Comparison of ENCODE assay signal across 14 cellular contexts in genomic region chr6:35490821-35491557, GRCh38. TPM values are rescaled to one million over a fixed set of nuclear protein-coding genes. Genes with fewer than 3 reads are reported as not detected.
A peak's percentile ranks its signal among the peaks of the same experiment; 100 is the strongest.
DNase-seq lines count a peak whose midpoint lies in the region; ATAC-seq and TF ChIP-seq lines count a peak whose summit lies in the region.
"Had no signal": no experiment of that assay in that cellular context is flagged by ENCODE, and none has a peak within 500 bp of the region (broad histone marks: within the 10 kb centered on the region; RNA-seq: fewer than 3 reads in every experiment).

No MANE protein-coding gene starts in this region.

- peak overlapping the region; percentile 92 for H3K27ac Mint-ChIP-seq in osteocyte (ENCODE audit: unreplicated experiment)

- H3K36me3 ChIP-seq in heart left ventricle (no peaks in the 10 kb centered on the region), gastroesophageal sphincter (no peaks in the 10 kb centered on the region), aorta (ENCODE audit: control insufficient read depth in 1 of 2, insufficient read depth in 2 of 2, low read length in 1 of 2) (no peaks in the 10 kb centered on the region)

- H3K4me1 Mint-ChIP-seq in osteocyte (ENCODE audit: unreplicated experiment): peaks cover 82% of the 10 kb centered on the region

- peak overlapping the region; percentile 59 for H3K4me3 Mint-ChIP-seq in osteocyte (ENCODE audit: unreplicated experiment)

- no peaks in the 10 kb centered on the region for H3K9me3 Mint-ChIP-seq in osteocyte (ENCODE audit: unreplicated experiment)

- H3K27me3 ChIP-seq in heart left ventricle: peaks cover 0 to 19% (median 0%) of the 10 kb centered on the region in 9 donors
- no peaks in the 10 kb centered on the region for H3K27me3 ChIP-seq in gastroesophageal sphincter
- H3K27me3 ChIP-seq in aorta (ENCODE audit: control insufficient read depth in 1 of 2, insufficient read depth in 2 of 2, low read length in 1 of 2): no peaks in the 10 kb centered on the region

- WGBS in heart left ventricle, 4 donors: 34 to 50% (median 37%) methylated on average over 8 of the region's 8 CpGs
- 15 to 31% methylated on average over 4 to 6 of the region's 8 CpGs for WGBS in gastroesophageal sphincter (ENCODE audit: low coverage in 1 of 2), 2 donors
- WGBS in aorta, 2 donors: 19 to 31% methylated on average over 8 of the region's 8 CpGs

- H3K36me3 Mint-ChIP-seq in osteocyte (ENCODE audit: unreplicated experiment): no peaks in the 10 kb centered on the region

- intact Hi-C loops in heart left ventricle (cut with DNase I) (no loop called here), Right ventricle myocardium inferior (cut with DNase I) (no loop called here), aorta (cut with DNase I) (no loop called here)

- H3K4me3 ChIP-seq in heart left ventricle (peak overlapping the region in 7 of 12 donors; percentile 26 to 49 (median 46)), gastroesophageal sphincter (peak overlapping the region; percentile 3 to 96), aorta (ENCODE audit: low read length in 2 of 2) (no peak overlapping the region)

- no peak for DNase-seq in heart left ventricle
- no peak for DNase-seq in Right ventricle myocardium inferior (ENCODE audit: missing footprints)
- no peak for DNase-seq in osteocyte (ENCODE audit: extremely low spot score, unreplicated experiment)
- no peak for DNase-seq in aorta
- no peak for DNase-seq in cerebellar cortex (ENCODE audit: low spot score)
- DNase-seq in GM13977 (ENCODE audit: low spot score): no peak
- no peak for DNase-seq in activated CD4-positive, alpha-beta T cell treated with anti-CD3 and anti-CD28 coated beads, Interleukin-2, amount 50 U/mL, for 48 hours
- DNase-seq: ACHN; activated CD4-positive, alpha-beta T cell treated with anti-CD3 and anti-CD28 coated beads, Interleukin-2, amount 50 U/mL, for 4 hours; activated naive CD4-positive, alpha-beta T cell treated with Interleukin-2 at 50 U/mL for 16 hours; occipital lobe had no signal

- H3K4me1 ChIP-seq in heart left ventricle (peaks cover 0 to 92% (median 60%) of the 10 kb centered on the region in 12 donors), gastroesophageal sphincter (peaks cover 2 to 100% (median 71%) of the 10 kb centered on the region in 3 donors), aorta (ENCODE audit: control insufficient read depth in 1 of 2, insufficient read depth in 2 of 2, low read length in 2 of 2) (no peaks in the 10 kb centered on the region)

- ATAC-seq in heart left ventricle (peak in 1 of 4 donors; percentile 3), Right ventricle myocardium inferior (no peak), gastroesophageal sphincter (no peak), aorta (ENCODE audit: low FRiP score) (no peak)

- no peaks in the 10 kb centered on the region for H3K27me3 Mint-ChIP-seq in osteocyte (ENCODE audit: unreplicated experiment)

- no peak for TF ChIP-seq POLR2A in heart left ventricle (IDR thresholded peaks at IDR 0.05)
- TF ChIP-seq POLR2A in gastroesophageal sphincter (IDR thresholded peaks at IDR 0.05): no peak

- no peak for TF ChIP-seq CTCF in heart left ventricle (IDR thresholded peaks at IDR 0.05)
- no peak for TF ChIP-seq CTCF in gastroesophageal sphincter (IDR thresholded peaks at IDR 0.05)
- TF ChIP-seq CTCF in osteocyte (IDR thresholded peaks at IDR 0.05): no peak
- TF ChIP-seq CTCF in GM13977 (IDR thresholded peaks at IDR 0.05; ENCODE audit: extremely low read depth, insufficient read depth, missing control alignments): no peak

- H3K9me3 ChIP-seq in heart left ventricle (no peaks in the 10 kb centered on the region), gastroesophageal sphincter (no peaks in the 10 kb centered on the region), aorta (ENCODE audit: control insufficient read depth, low read length) (no peaks in the 10 kb centered on the region)

- TF ChIP-seq EP300 in gastroesophageal sphincter (IDR thresholded peaks at IDR 0.05): no peak

- in situ Hi-C loops in GM13977 (cut with MboI; ENCODE audit: low pct_unique_long_range_greater_than_20kb, low sequenced_read_pairs, unreplicated experiment): no loop called here

- H3K27ac ChIP-seq in heart left ventricle (peak overlapping the region; percentile 18 to 100 (median 89)), gastroesophageal sphincter (peak overlapping the region; percentile 90 to 100 (median 98)), aorta (ENCODE audit: low read depth in 1 of 2, low read length in 2 of 2) (peak overlapping the region; percentile 91 to 92)

RNA-seq across cellular contexts. Expression of gene TEAD3, which starts 5.9 kb away (rescaled TPM):
- total RNA-seq in heart left ventricle (10 to 100 TPM; 25.8 to 54.3 (median 37.1) TPM), Right ventricle myocardium inferior (32.2 TPM), gastroesophageal sphincter (100 to 1,000 TPM in 1 of 4 donors, 10 to 100 TPM in 3; 58.3 to 122 (median 72.5) TPM), osteocyte (43.1 and 44.8 TPM in 2 replicates), aorta (10 to 100 TPM; 43.5 to 78.0 TPM)
- polyA plus RNA-seq in heart left ventricle (10 to 100 TPM; 26.6 to 34.1 TPM), aorta (10 to 100 TPM; 16.7 to 54.2 TPM)

RNA-seq across cellular contexts. Expression of gene TULP1, which starts 21.7 kb away (rescaled TPM):
- not detected for total RNA-seq in heart left ventricle
- polyA plus RNA-seq in heart left ventricle: under 1 TPM in 1 of 2 donors, not detected in 1; 0.15 TPM
- total RNA-seq in Right ventricle myocardium inferior: not detected
- under 1 TPM in 1 of 4 donors, not detected in 3; 0.89 TPM for total RNA-seq in gastroesophageal sphincter
- not detected in 2 replicates for total RNA-seq in osteocyte
- total RNA-seq in aorta: not detected
- 1 to 10 TPM in 1 of 2 donors, not detected in 1; 3.3 TPM for polyA plus RNA-seq in aorta
- total RNA-seq: M059J, NCI-H460 had no signal

RNA-seq across cellular contexts. Expression of gene RPL10A, which starts 22.8 kb away (rescaled TPM):
- total RNA-seq in heart left ventricle (100 to 1,000 TPM; 472 to 700 (median 532) TPM), Right ventricle myocardium inferior (606 TPM), gastroesophageal sphincter (1,000 to 10,000 TPM in 3 of 4 donors, 100 to 1,000 TPM in 1; 870 to 1,936 (median 1,411) TPM), osteocyte (1,177 and 1,245 TPM in 2 replicates), aorta (100 to 1,000 TPM; 834 to 875 TPM)
- polyA plus RNA-seq in heart left ventricle (1,000 to 10,000 TPM in 1 of 2 donors, 100 to 1,000 TPM in 1; 356 to 1,412 TPM), aorta (1,000 to 10,000 TPM; 2,062 to 2,391 TPM)

RNA-seq across cellular contexts. Expression of gene FANCE, which starts 38.9 kb away (rescaled TPM):
- total RNA-seq in heart left ventricle (1 to 10 TPM; 2.1 to 4.6 (median 3.8) TPM), Right ventricle myocardium inferior (4.1 TPM), gastroesophageal sphincter (1 to 10 TPM; 2.6 to 5.0 (median 3.8) TPM), osteocyte (7.8 TPM in 2 replicates), aorta (1 to 10 TPM; 4.7 to 5.5 TPM)
- polyA plus RNA-seq in heart left ventricle (1 to 10 TPM; 1.3 to 3.6 TPM), aorta (1 to 10 TPM; 1.3 to 4.4 TPM)

Comparison
In these comparisons a context has a peak if more than half of its experiments do, and no peak if none do; other contexts are left out.
1. H3K4me3 ChIP-seq: peak in heart left ventricle (7 of 12) and gastroesophageal sphincter (2 of 2); none in aorta (0 of 2).
2. Peak in every context shown above with its lines, with median percentiles within 50 percentile points of each other: H3K27ac ChIP-seq.